8 cellular contexts compared by ENCODE assay signal in the genomic region with DNA sequence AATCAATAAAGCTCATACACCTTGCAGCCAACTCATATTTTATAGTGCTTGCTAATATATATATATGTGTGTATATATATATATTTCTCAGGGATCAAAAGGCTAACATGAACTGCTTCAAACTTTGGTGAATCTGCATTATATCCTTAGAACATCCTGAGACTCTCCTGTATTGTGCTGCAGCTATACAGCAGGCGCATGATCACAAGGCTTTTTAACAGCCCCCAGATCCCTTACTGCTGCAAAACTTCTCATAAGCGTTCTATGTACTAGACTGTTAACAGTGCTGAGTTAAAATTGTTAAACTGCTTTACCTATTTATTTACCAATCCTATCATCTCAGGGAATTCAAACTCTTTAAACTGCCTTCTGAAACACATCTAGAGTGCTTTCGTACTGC. TPM values are rescaled to one million over a fixed set of nuclear protein-coding genes. Genes with fewer than 3 reads are reported as not detected.
DNase-seq lines count a peak whose midpoint lies in the region; ATAC-seq and TF ChIP-seq lines count a peak whose summit lies in the region.

No MANE protein-coding gene starts in this region.

- peaks cover 30 to 58% (median 52%) of the 10 kb centered on the region in 10 experiments for H3K4me1 ChIP-seq in BLaER1 treated with 17β-estradiol and CSF1 and Interleukin-3, amounts not matched to agents 10 nM and 100 nM
- H3K4me1 ChIP-seq in KMS-11 (ENCODE audit: low read depth, poor library complexity, severe bottlenecking) (peaks cover 30% of the 10 kb centered on the region), mucosa of descending colon (ENCODE audit: low read depth) (peaks cover 29% of the 10 kb centered on the region)

- H3K27ac ChIP-seq in BLaER1 treated with 17β-estradiol and CSF1 and Interleukin-3, amounts not matched to agents 10 nM and 100 nM = peak overlapping the region in 10 of 11 experiments; percentile 87 to 98 (median 94); a peak in 17 of 22 replicates
- H3K27ac ChIP-seq in KMS-11 (peak overlapping the region; percentile 89; the same call in 1 of the 2 replicates), brain microvascular endothelial cell (no peak overlapping the region)

- DNase-seq in brain microvascular endothelial cell (no peak), mucosa of descending colon (no peak), HK-2 (ENCODE audit: unreplicated experiment) (no peak)
- DNase-seq in activated CD4-positive, alpha-beta T cell treated with anti-CD3 and anti-CD28 coated beads, Interleukin-2, amount 50 U/mL, for 48 hours = no peak

- H3K79me2 ChIP-seq in KMS-11 (ENCODE audit: insufficient read depth, low read depth) = peaks cover 63% of the 10 kb centered on the region

- TF ChIP-seq CTCF in KMS-11 (conservative IDR thresholded peaks at IDR 0.05; ENCODE audit: low read depth, low read length) = no peak
- no peak for TF ChIP-seq CTCF in brain microvascular endothelial cell (IDR thresholded peaks at IDR 0.05; ENCODE audit: low read depth, low read length, missing control alignments)
- TF ChIP-seq CTCF in mucosa of descending colon (IDR thresholded peaks at IDR 0.05) = no peak

- intact Hi-C loops in mucosa of descending colon (cut with DNase I, micrococcal nuclease) = no loop called here

- H3K4me3 ChIP-seq in BLaER1 treated with 17β-estradiol and CSF1 and Interleukin-3, amounts not matched to agents 10 nM and 100 nM = peak overlapping the region; percentile 77 to 97 (median 91)
- H3K4me3 ChIP-seq in KMS-11 (IDR thresholded peaks at IDR 0.05; ENCODE audit: insufficient read depth, low read depth, low read length) (no peak overlapping the region), brain microvascular endothelial cell (ENCODE audit: low read depth, low read length) (peak overlapping the region; percentile 76), mucosa of descending colon (peak overlapping the region; percentile 47)

- H2AFZ ChIP-seq in KMS-11 (ENCODE audit: low read depth) = no peak overlapping the region

- no peaks in the 10 kb centered on the region for H3K9me3 ChIP-seq in BLaER1 treated with 17β-estradiol and CSF1 and Interleukin-3, amounts not matched to agents 10 nM and 100 nM (replicated peaks in 1 of 11)
- H3K9me3 ChIP-seq in mucosa of descending colon = no peaks in the 10 kb centered on the region

- peak overlapping the region; percentile 77 to 98 (median 90) for H3K4me2 ChIP-seq in BLaER1 treated with 17β-estradiol and CSF1 and Interleukin-3, amounts not matched to agents 10 nM and 100 nM
- peak overlapping the region; percentile 98 for H3K4me2 ChIP-seq in KMS-11

- no peak for ATAC-seq in mucosa of descending colon
- ATAC-seq in HG02973 (IDR thresholded peaks at IDR 0.05; ENCODE audit: unreplicated experiment) = no peak
- ATAC-seq in HG02571 (IDR thresholded peaks at IDR 0.05; ENCODE audit: unreplicated experiment) = no peak

- peaks cover 47 to 61% (median 55%) of the 10 kb centered on the region in 11 experiments; a peak in 21 of 22 replicates for H4K20me1 ChIP-seq in BLaER1 treated with 17β-estradiol and CSF1 and Interleukin-3, amounts not matched to agents 10 nM and 100 nM
- peaks cover 35% of the 10 kb centered on the region; the same call in 1 of the 2 replicates for H4K20me1 ChIP-seq in KMS-11 (ENCODE audit: insufficient read depth)

- in situ Hi-C loops in brain microvascular endothelial cell (cut with HindIII; ENCODE audit: low pct_ligation_motif_present, low sequenced_read_pairs) = no loop called here

- H3K27me3 ChIP-seq in BLaER1 treated with 17β-estradiol and CSF1 and Interleukin-3, amounts not matched to agents 10 nM and 100 nM = no peaks in the 10 kb centered on the region
- H3K27me3 ChIP-seq in KMS-11 (ENCODE audit: insufficient read depth, low read depth) (no peaks in the 10 kb centered on the region), brain microvascular endothelial cell (replicated peaks) (no peaks in the 10 kb centered on the region)

- peaks cover 0 to 15% (median 6%) of the 10 kb centered on the region in 11 experiments; a peak in 9 of 22 replicates for H3K36me3 ChIP-seq in BLaER1 treated with 17β-estradiol and CSF1 and Interleukin-3, amounts not matched to agents 10 nM and 100 nM
- no peaks in the 10 kb centered on the region for H3K36me3 ChIP-seq in KMS-11 (ENCODE audit: insufficient read depth)
- H3K36me3 ChIP-seq in brain microvascular endothelial cell (replicated peaks) = no peaks in the 10 kb centered on the region
- H3K36me3 ChIP-seq in mucosa of descending colon (ENCODE audit: low read depth) = no peaks in the 10 kb centered on the region

- H3K9ac ChIP-seq in BLaER1 treated with 17β-estradiol and CSF1 and Interleukin-3, amounts not matched to agents 10 nM and 100 nM = peak overlapping the region; percentile 86 to 98 (median 96)
- H3K9ac ChIP-seq in KMS-11 = peak overlapping the region; percentile 91; the same call in 1 of the 2 replicates

RNA-seq across cellular contexts. Expression of gene GPATCH8, which starts 1.3 kb away (rescaled TPM):
- 10 to 100 TPM; 34.8 to 48.4 (median 36.3) TPM for total RNA-seq in mucosa of descending colon

RNA-seq across cellular contexts. Expression of gene FZD2, which starts 55.4 kb away (rescaled TPM):
- total RNA-seq in mucosa of descending colon = 1 to 10 TPM in 2 of 3 donors, under 1 TPM in 1; 0.58 to 3.0 (median 1.5) TPM
